9 cellular contexts compared by ENCODE assay signal in genomic region chr4:156113138-156113537, GRCh38.
DNase-seq lines count a peak whose midpoint lies in the region; ATAC-seq, FAIRE-seq and TF ChIP-seq lines count a peak whose summit lies in the region.
"Had no signal": no experiment of that assay in that cellular context is flagged by ENCODE, and none has a peak within 500 bp of the region (broad histone marks: within the 10 kb centered on the region; RNA-seq: fewer than 3 reads in every experiment).

No MANE protein-coding gene starts in this region.

- ATAC-seq in right lobe of liver: no peak
- ATAC-seq in GM18867 (IDR thresholded peaks at IDR 0.05; ENCODE audit: unreplicated experiment): no peak
- ATAC-seq in aorta (ENCODE audit: low FRiP score): no peak
- ATAC-seq: natural killer cell had no signal

- CTCF ChIA-PET in HEK293 (lab: Yijun Ruan, JAX) (interaction anchor here (0.7 to 1.5 kb wide), 7 partner anchors 9 to 932 kb away, joined by 3 to 7 read pairs (median 4); no protein-coding TSS in a partner anchor), RWPE1 (lab: Yijun Ruan, JAX) (interaction anchor here (0.6 to 1.4 kb wide), 9 partner anchors 9 to 999 kb away, joined by 3 to 7 read pairs (median 5); no protein-coding TSS in a partner anchor)

- H3K9me3 ChIP-seq in HEK293 (ENCODE audit: control insufficient read depth, insufficient read depth, low read depth, low read length) (no peaks in the 10 kb centered on the region), right lobe of liver (no peaks in the 10 kb centered on the region), aorta (ENCODE audit: control insufficient read depth, low read length) (no peaks in the 10 kb centered on the region)

- no peak for FAIRE-seq in D721Med (lab: Jason Lieb, UNC)

- TF ChIP-seq CTCF in D721Med (IDR thresholded peaks at IDR 0.05; ENCODE audit: insufficient read depth, missing control alignments) (peak; percentile 43), HEK293 (tag by site-specific recombination; IDR thresholded peaks at IDR 0.05) (no peak), RWPE1 (conservative IDR thresholded peaks at IDR 0.05; ENCODE audit: low read depth) (peak; percentile 27; the same call in 1 of the 2 replicates), right lobe of liver (IDR thresholded peaks at IDR 0.05) (peak in 3 of 4 donors; percentile 10 to 26 (median 24))

- POLR2A ChIA-PET in HEK293 (lab: Yijun Ruan, JAX) (no interaction called here), RWPE1 (lab: Yijun Ruan, JAX; ENCODE audit: low non-redundant PET) (no interaction called here)

- TF ChIP-seq POLR2A in right lobe of liver (IDR thresholded peaks at IDR 0.05): no peak

- no peaks in the 10 kb centered on the region for H3K4me1 ChIP-seq in HEK293 (ENCODE audit: control insufficient read depth, insufficient read depth, low read length)
- no peaks in the 10 kb centered on the region for H3K4me1 ChIP-seq in right lobe of liver
- no peaks in the 10 kb centered on the region for H3K4me1 ChIP-seq in aorta (ENCODE audit: control insufficient read depth in 1 of 2, insufficient read depth in 2 of 2, low read length in 2 of 2)

- intact Hi-C loops in right lobe of liver (cut with DNase I) (no loop called here), aorta (cut with DNase I) (no loop called here)

- H3K27ac ChIP-seq in HEK293 (ENCODE audit: extremely low read depth, low read depth, low read length) (no peak overlapping the region), RWPE1 (no peak overlapping the region), right lobe of liver (no peak overlapping the region), aorta (ENCODE audit: low read depth in 1 of 2, low read length in 2 of 2) (no peak overlapping the region)

- H3K4me3 ChIP-seq in HEK293 (ENCODE audit: low read depth, low read length) (no peak overlapping the region), right lobe of liver (no peak overlapping the region), aorta (ENCODE audit: low read length in 2 of 2) (no peak overlapping the region)

- no peak for DNase-seq in D721Med (ENCODE audit: insufficient read length, low spot score)
- DNase-seq in RWPE1 (ENCODE audit: low spot score): no peak
- DNase-seq in right lobe of liver: no peak
- no peak for DNase-seq in aorta
- DNase-seq in NCI-H226: no peak
- DNase-seq: activated B cell treated with CpG ODN at 0.5 μM for 24 hours, natural killer cell had no signal

- no peaks in the 10 kb centered on the region for H3K27me3 ChIP-seq in right lobe of liver
- H3K27me3 ChIP-seq in aorta (ENCODE audit: control insufficient read depth in 1 of 2, insufficient read depth in 2 of 2, low read length in 1 of 2): no peaks in the 10 kb centered on the region

- no peaks in the 10 kb centered on the region for H3K36me3 ChIP-seq in HEK293 (ENCODE audit: control insufficient read depth in 2 of 2, insufficient read depth in 1 of 2, low read length in 2 of 2)
- H3K36me3 ChIP-seq in right lobe of liver: no peaks in the 10 kb centered on the region
- no peaks in the 10 kb centered on the region for H3K36me3 ChIP-seq in aorta (ENCODE audit: control insufficient read depth in 1 of 2, insufficient read depth in 2 of 2, low read length in 1 of 2)

TF ChIP-seq in HEK293, 187 proteins besides CTCF, POLR2A, EP300 and RAD21:
- TF ChIP-seq ZNF654 (tag by site-specific recombination; IDR thresholded peaks at IDR 0.05; ENCODE audit: low read depth) (peak; percentile 18; the same call in 1 of the 2 replicates), SALL2 (tag by site-specific recombination; IDR thresholded peaks at IDR 0.05; ENCODE audit: borderline replicate concordance) (no peak)
